8 cellular contexts compared by ENCODE assay signal in genomic region chr1:168082008-168082876, GRCh38. TPM values are rescaled to one million over a fixed set of nuclear protein-coding genes. Genes with fewer than 3 reads are reported as not detected.
A peak's percentile ranks its signal among the peaks of the same experiment; 100 is the strongest.
DNase-seq lines count a peak whose midpoint lies in the region; ATAC-seq and TF ChIP-seq lines count a peak whose summit lies in the region.

No MANE protein-coding gene starts in this region.

- no peak overlapping the region for H3K4me3 Mint-ChIP-seq in natural killer cell treated with Interleukin-12 subunit alpha and Interleukin-12 subunit beta and Interleukin-15 and Interleukin-18, amount 100 ng/mL, for 72 hours

- DNase-seq in EH (ENCODE audit: low read depth) (peak; percentile 78), KG1 (lab: John Stamatoyannopoulos, UW) (peak; percentile 60), OCI-M1 (lab: John Stamatoyannopoulos, UW) (peak; percentile 91), activated T-cell treated with anti-CD3 and anti-CD28 coated beads for 1 hour (ENCODE audit: low read depth) (peak; percentile 52), erythroblast (lab: John Stamatoyannopoulos, UW) (peak; percentile 76 to 84)
- DNase-seq in natural killer cell treated with Interleukin-12 subunit alpha and Interleukin-12 subunit beta and Interleukin-15 and Interleukin-18, amount 100 ng/mL, for 72 hours (ENCODE audit: low spot score) = no peak
- peak; percentile 56 for DNase-seq in stimulated activated naive CD4-positive, alpha-beta T cell treated with Interleukin-2 at 50 U/mL for 16 hours (lab: John Stamatoyannopoulos, UW)

- no peaks in the 10 kb centered on the region for H3K36me3 Mint-ChIP-seq in natural killer cell treated with Interleukin-12 subunit alpha and Interleukin-12 subunit beta and Interleukin-15 and Interleukin-18, amount 100 ng/mL, for 72 hours

- TF ChIP-seq POLR2A in erythroblast (IDR thresholded peaks at IDR 0.05; ENCODE audit: low read length) = no peak

- no peaks in the 10 kb centered on the region for H3K27me3 Mint-ChIP-seq in natural killer cell treated with Interleukin-12 subunit alpha and Interleukin-12 subunit beta and Interleukin-15 and Interleukin-18, amount 100 ng/mL, for 72 hours

- no peak overlapping the region for H3K27ac Mint-ChIP-seq in natural killer cell treated with Interleukin-12 subunit alpha and Interleukin-12 subunit beta and Interleukin-15 and Interleukin-18, amount 100 ng/mL, for 72 hours

- H3K4me1 Mint-ChIP-seq in natural killer cell treated with Interleukin-12 subunit alpha and Interleukin-12 subunit beta and Interleukin-15 and Interleukin-18, amount 100 ng/mL, for 72 hours (ENCODE audit: low read depth in 2 of 2) = no peaks in the 10 kb centered on the region

- peak; percentile 82 for ATAC-seq in GM21786 (IDR thresholded peaks at IDR 0.05; ENCODE audit: unreplicated experiment)
- peak; percentile 82 to 87 for ATAC-seq in natural killer cell treated with Interleukin-12 subunit alpha and Interleukin-12 subunit beta and Interleukin-15 and Interleukin-18, amount 100 ng/mL, for 72 hours

- H3K9me3 Mint-ChIP-seq in natural killer cell treated with Interleukin-12 subunit alpha and Interleukin-12 subunit beta and Interleukin-15 and Interleukin-18, amount 100 ng/mL, for 72 hours = no peaks in the 10 kb centered on the region

RNA-seq across cellular contexts. Expression of gene GPR161, which starts 54.5 kb away (rescaled TPM):
- under 1 TPM; 0.05 to 0.42 TPM for total RNA-seq in natural killer cell treated with Interleukin-12 subunit alpha and Interleukin-12 subunit beta and Interleukin-15 and Interleukin-18, amount 100 ng/mL, for 72 hours
